6 cellular contexts compared by ENCODE assay signal in the genomic region with DNA sequence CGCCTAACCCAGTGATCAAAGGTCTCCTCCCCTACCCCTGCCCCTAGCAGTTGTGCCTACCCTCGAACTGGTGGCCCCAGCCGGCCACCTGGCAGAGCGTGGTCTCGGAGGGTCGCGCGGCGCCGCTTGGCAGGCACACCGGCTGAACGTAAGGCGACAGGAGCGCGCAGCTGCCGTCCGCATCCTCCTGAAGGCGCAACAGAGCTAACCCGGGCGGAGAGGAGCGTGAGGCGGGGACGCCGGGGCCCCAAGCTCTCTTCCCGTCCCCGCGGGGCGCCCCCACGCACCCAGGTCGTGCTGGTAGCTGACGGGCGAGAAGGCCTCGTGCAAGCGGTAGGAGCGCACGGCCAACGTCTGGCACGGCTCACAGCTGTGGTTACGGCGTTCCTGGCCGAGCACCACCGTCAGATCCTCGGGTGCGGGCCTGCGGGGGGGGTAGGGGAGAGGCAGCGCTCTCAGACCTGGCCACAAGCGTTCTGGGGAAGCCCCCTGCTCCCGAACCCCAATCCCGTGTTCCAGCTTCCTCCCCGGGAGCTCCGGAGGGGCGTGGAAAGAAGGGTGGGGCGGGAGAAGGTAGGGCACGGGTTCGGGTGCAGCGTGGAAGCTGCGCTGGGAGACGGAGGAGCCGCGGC. TPM values are rescaled to one million over a fixed set of nuclear protein-coding genes. Genes with fewer than 3 reads are reported as not detected.
DNase-seq lines count a peak whose midpoint lies in the region; ATAC-seq and TF ChIP-seq lines count a peak whose summit lies in the region.

No MANE protein-coding gene starts in this region.

- dilution Hi-C loops in IMR-90 (cut with HindIII; ENCODE audit: low sequenced_read_pairs, unreplicated experiment): no loop called here

- H2BK120ac ChIP-seq in IMR-90 (ENCODE audit: low read depth, low read length): no peak overlapping the region

- peak overlapping the region; percentile 63 for H3K4me2 ChIP-seq in IMR-90 (ENCODE audit: low read depth, low read length)

- no peaks in the 10 kb centered on the region for H3K9me3 Mint-ChIP-seq in activated naive CD4-positive, alpha-beta T cell treated with anti-CD3 and anti-CD28 coated beads for 36 hours

- H3K27me3 Mint-ChIP-seq in activated naive CD4-positive, alpha-beta T cell treated with anti-CD3 and anti-CD28 coated beads for 36 hours (ENCODE audit: low read depth): peaks cover 15% of the 10 kb centered on the region

- no peak for TF ChIP-seq RAD21 in IMR-90 (IDR thresholded peaks at IDR 0.05; ENCODE audit: low read length)

- peak; percentile 7; the same call in 1 of the 2 replicates for ATAC-seq in IMR-90 (ENCODE audit: low read depth)
- ATAC-seq in mucosa of descending colon: peak; percentile 41

- no peaks in the 10 kb centered on the region for H3K36me3 Mint-ChIP-seq in activated naive CD4-positive, alpha-beta T cell treated with anti-CD3 and anti-CD28 coated beads for 36 hours (ENCODE audit: low read depth)

- H3K9me1 ChIP-seq in IMR-90 (ENCODE audit: insufficient read depth, low read length): no peaks in the 10 kb centered on the region

- 0 out of 2 replicates have a peak overlapping the region, but pooled peaks have one; percentile 6 for H3K14ac ChIP-seq in IMR-90 (replicated peaks; ENCODE audit: low read depth, low read length)

- H3K56ac ChIP-seq in IMR-90 (ENCODE audit: extremely low read depth, insufficient read depth, low read length): no peak overlapping the region

- peak overlapping the region; percentile 78 for H3K4me3 Mint-ChIP-seq in activated naive CD4-positive, alpha-beta T cell treated with anti-CD3 and anti-CD28 coated beads for 36 hours

- 0 out of 2 replicates have a peak overlapping the region, but pooled peaks have one; percentile 13 for H3K9ac ChIP-seq in IMR-90 (ENCODE audit: low read depth, low read length)

- 3% methylated on average over 32 of the region's 60 CpGs; no CpG with 5 or more reads in 1 of the 2 experiments for WGBS in IMR-90 (ENCODE audit: extremely low coverage in 2 of 2, insufficient read length in 1 of 2), 2 experiments

- no peak overlapping the region for H4K8ac ChIP-seq in IMR-90 (ENCODE audit: low read depth in 2 of 2, low read length in 2 of 2)

- no TSS peak for BruUV-seq in IMR-90 (replicated peaks; lab: Mats Ljungman, UMichigan)

- H3K4me1 ChIP-seq in IMR-90 (ENCODE audit: control insufficient read depth, insufficient read depth, low read length) (peaks cover 4% of the 10 kb centered on the region; the same call in 1 of the 2 replicates), mucosa of descending colon (ENCODE audit: low read depth) (peaks cover 35% of the 10 kb centered on the region)

- no peak for TF ChIP-seq POLR2A in IMR-90 (IDR thresholded peaks at IDR 0.05; ENCODE audit: low read depth, low read length)

- no peak overlapping the region for H2BK5ac ChIP-seq in IMR-90 (ENCODE audit: low read depth, low read length, poor library complexity, severe bottlenecking)

- POLR2A ChIA-PET in IMR-90 (lab: Charles Lee; ENCODE audit: unreplicated experiment): no interaction called here

- H3K18ac ChIP-seq in IMR-90 (ENCODE audit: low read depth, low read length): no peak overlapping the region

- H2AFZ ChIP-seq in IMR-90 (replicated peaks; ENCODE audit: low read length, poor library complexity): peak overlapping the region; percentile 92

- no peak overlapping the region; the same call in 1 of the 2 replicates for H3K27ac ChIP-seq in IMR-90 (ENCODE audit: insufficient read depth, low read length)

- no peak overlapping the region; the same call in 1 of the 2 replicates for H4K91ac ChIP-seq in IMR-90 (ENCODE audit: insufficient read depth, low read depth, low read length)

- no peak overlapping the region for H3K27ac Mint-ChIP-seq in activated naive CD4-positive, alpha-beta T cell treated with anti-CD3 and anti-CD28 coated beads for 36 hours

- in situ Hi-C loops in IMR-90 (cut with MboI; ENCODE audit: low sequenced_read_pairs): no loop called here

- H3K36me3 ChIP-seq in IMR-90 (ENCODE audit: control insufficient read depth, insufficient read depth, low read length) (no peaks in the 10 kb centered on the region), mucosa of descending colon (ENCODE audit: low read depth) (no peaks in the 10 kb centered on the region)

- CTCF ChIA-PET in IMR-90 (lab: Yijun Ruan, JAX): interaction anchor here (0.6 to 5.4 kb wide), 15 partner anchors 9 to 98 kb away, joined by 3 to 56 read pairs (median 7); partner anchors contain the start of genes GRK6, LMAN2 and PRR7
- CTCF ChIA-PET in activated naive CD4-positive, alpha-beta T cell treated with anti-CD3 and anti-CD28 coated beads for 36 hours (lab: Charles Lee): interaction anchor here (0.6 to 9.9 kb wide), 30 partner anchors 11 to 600 kb away, joined by 3 to 161 read pairs (median 14); partner anchors contain the start of genes GRK6, PDLIM7, PRR7 and SLC34A1

- intact Hi-C loops in IMR-90 (cut with micrococcal nuclease) (no loop called here), mucosa of descending colon (cut with DNase I, micrococcal nuclease) (no loop called here)
- intact Hi-C loops in activated naive CD4-positive, alpha-beta T cell treated with anti-CD3 and anti-CD28 coated beads for 36 hours (cut with micrococcal nuclease): loop anchor here (1.0 kb wide), 3 partner anchors 23 to 98 kb away; partner anchors contain the start of gene GRK6

- peaks cover 55% of the 10 kb centered on the region for H3K27me3 ChIP-seq in IMR-90 (ENCODE audit: control insufficient read depth, insufficient read depth, low read length)

- DNase-seq in NCI-H526 (lab: John Stamatoyannopoulos, UW) (peak; percentile 55 to 72), NCI-H526 treated with DMSO at 0.1 percent for 48 hours (lab: John Stamatoyannopoulos, UW) (no peak), IMR-90 (peak; percentile 12), mucosa of descending colon (peak; percentile 53 to 82 (median 74)), HuH-7.5 (ENCODE audit: low spot score) (no peak)
- peak; percentile 77 for DNase-seq in activated naive CD4-positive, alpha-beta T cell treated with anti-CD3 and anti-CD28 coated beads for 36 hours

- no peak overlapping the region for H2BK15ac ChIP-seq in IMR-90 (ENCODE audit: low read depth, low read length)

- H3K4ac ChIP-seq in IMR-90 (ENCODE audit: low read depth, low read length): no peak overlapping the region

- no peak overlapping the region for H2BK20ac ChIP-seq in IMR-90 (ENCODE audit: low read depth, low read length)

- H2AK5ac ChIP-seq in IMR-90 (ENCODE audit: low read depth, low read length): no peak overlapping the region

- no peaks in the 10 kb centered on the region for H4K20me1 ChIP-seq in IMR-90 (ENCODE audit: insufficient read depth, low read length)

- H3K4me3 ChIP-seq in IMR-90 (ENCODE audit: insufficient read depth, low read depth, low read length): peak overlapping the region; percentile 57
- peak overlapping the region; percentile 3 for H3K4me3 ChIP-seq in mucosa of descending colon

- TF ChIP-seq CTCF in IMR-90 (conservative IDR thresholded peaks at IDR 0.05; ENCODE audit: low read depth, low read length) (no peak), mucosa of descending colon (IDR thresholded peaks at IDR 0.05) (no peak)

- H4K5ac ChIP-seq in IMR-90 (ENCODE audit: low read depth, low read length): no peak overlapping the region

- no peak overlapping the region for H3K23ac ChIP-seq in IMR-90 (ENCODE audit: low read depth, low read length)

- peak overlapping the region; percentile 16 for H2AK9ac ChIP-seq in IMR-90 (replicated peaks; ENCODE audit: low read depth, low read length, poor library complexity)

- no peaks in the 10 kb centered on the region for H3K79me1 ChIP-seq in IMR-90 (ENCODE audit: low read depth in 1 of 2, low read length in 2 of 2)

- H3K4me1 Mint-ChIP-seq in activated naive CD4-positive, alpha-beta T cell treated with anti-CD3 and anti-CD28 coated beads for 36 hours (ENCODE audit: low read depth): peaks cover 19% of the 10 kb centered on the region

- H3K9me3 ChIP-seq in IMR-90 (ENCODE audit: control insufficient read depth, insufficient read depth, low read length) (peaks cover 2% of the 10 kb centered on the region; the same call in 1 of the 2 replicates), mucosa of descending colon (no peaks in the 10 kb centered on the region)

TF ChIP-seq in IMR-90, 13 proteins besides CTCF, POLR2A, EP300 and RAD21 (continues in another document):
- no peak for TF ChIP-seq BHLHE40 (IDR thresholded peaks at IDR 0.05; ENCODE audit: low read depth, low read length)

RNA-seq across cellular contexts. Expression of gene PFN3, which starts 2.8 kb away (rescaled TPM):
- total RNA-seq in IMR-90 (2012; rRNA removed) (not detected in 2 replicates), mucosa of descending colon (not detected)
- not detected in 2 replicates for polyA plus RNA-seq in IMR-90 (2012; rRNA removed)
- polyA plus RNA-seq in IMR-90 (2012; cell fraction: cytosol; rRNA removed): not detected in 2 replicates
- polyA plus RNA-seq in IMR-90 (2012; cell fraction: nucleus; rRNA removed; ENCODE audit: low replicate concordance): not detected in 2 replicates
- not detected for total RNA-seq in activated naive CD4-positive, alpha-beta T cell treated with anti-CD3 and anti-CD28 coated beads for 36 hours

RNA-seq across cellular contexts. Expression of gene F12, which starts 6.1 kb away (rescaled TPM):
- total RNA-seq in IMR-90 (2012; rRNA removed) (0.36 and 0.56 TPM in 2 replicates), mucosa of descending colon (1 to 10 TPM; 3.0 to 9.2 (median 7.0) TPM)
- polyA plus RNA-seq in IMR-90 (2012; rRNA removed): 1.2 and 1.4 TPM in 2 replicates
- polyA plus RNA-seq in IMR-90 (2012; cell fraction: cytosol; rRNA removed): 1.2 and 1.5 TPM in 2 replicates
- polyA plus RNA-seq in IMR-90 (2012; cell fraction: nucleus; rRNA removed; ENCODE audit: low replicate concordance): 1.3 and 4.0 TPM in 2 replicates
- total RNA-seq in activated naive CD4-positive, alpha-beta T cell treated with anti-CD3 and anti-CD28 coated beads for 36 hours: 1 to 10 TPM; 3.2 to 5.4 TPM

RNA-seq across cellular contexts. Expression of gene SLC34A1, which starts 19.1 kb away (rescaled TPM):
- total RNA-seq in IMR-90 (2012; rRNA removed) (not detected in 2 replicates), mucosa of descending colon (not detected)
- not detected in 2 replicates for polyA plus RNA-seq in IMR-90 (2012; rRNA removed)
- polyA plus RNA-seq in IMR-90 (2012; cell fraction: cytosol; rRNA removed): 0.01 TPM in 1 of 2 replicates, not detected in the other
- polyA plus RNA-seq in IMR-90 (2012; cell fraction: nucleus; rRNA removed; ENCODE audit: low replicate concordance): 0.02 and 0.05 TPM in 2 replicates
- not detected for total RNA-seq in activated naive CD4-positive, alpha-beta T cell treated with anti-CD3 and anti-CD28 coated beads for 36 hours

RNA-seq across cellular contexts. Expression of gene GRK6, which starts 23.2 kb away (rescaled TPM):
- total RNA-seq in IMR-90 (2012; rRNA removed): 30.1 and 35.0 TPM in 2 replicates
- 25.3 and 30.1 TPM in 2 replicates for polyA plus RNA-seq in IMR-90 (2012; rRNA removed)
- polyA plus RNA-seq in IMR-90 (2012; cell fraction: cytosol; rRNA removed): 29.1 and 34.2 TPM in 2 replicates
- polyA plus RNA-seq in IMR-90 (2012; cell fraction: nucleus; rRNA removed; ENCODE audit: low replicate concordance): 23.2 and 34.3 TPM in 2 replicates
- total RNA-seq in activated naive CD4-positive, alpha-beta T cell treated with anti-CD3 and anti-CD28 coated beads for 36 hours: 100 to 1,000 TPM; 117 to 133 TPM
- total RNA-seq in mucosa of descending colon: 10 to 100 TPM; 38.4 to 48.1 (median 46.7) TPM

RNA-seq across cellular contexts. Expression of gene PRR7, which starts 43.3 kb away (rescaled TPM):
- 1.1 TPM in 2 replicates for total RNA-seq in IMR-90 (2012; rRNA removed)
- 10.1 and 13.6 TPM in 2 replicates for polyA plus RNA-seq in IMR-90 (2012; rRNA removed)
- polyA plus RNA-seq in IMR-90 (2012; cell fraction: cytosol; rRNA removed): 11.9 and 36.3 TPM in 2 replicates
- 12.9 and 42.6 TPM in 2 replicates for polyA plus RNA-seq in IMR-90 (2012; cell fraction: nucleus; rRNA removed; ENCODE audit: low replicate concordance)
- 1 to 10 TPM; 7.4 to 8.2 TPM for total RNA-seq in activated naive CD4-positive, alpha-beta T cell treated with anti-CD3 and anti-CD28 coated beads for 36 hours
- 1 to 10 TPM; 1.1 to 1.2 (median 1.2) TPM for total RNA-seq in mucosa of descending colon

Comparison
In these comparisons a context has a peak if more than half of its experiments do, and no peak if none do; other contexts are left out.
1. DNase-seq: peak in NCI-H526 (2 of 2), IMR-90 (single experiment), activated naive CD4-positive, alpha-beta T cell treated with anti-CD3 and anti-CD28 coated beads for 36 hours (single experiment) and mucosa of descending colon (3 of 3); none in NCI-H526 treated with DMSO at 0.1 percent for 48 hours (single experiment) and HuH-7.5 (single experiment).